ENCODE assay signal across 16 cellular contexts in the genomic region with DNA sequence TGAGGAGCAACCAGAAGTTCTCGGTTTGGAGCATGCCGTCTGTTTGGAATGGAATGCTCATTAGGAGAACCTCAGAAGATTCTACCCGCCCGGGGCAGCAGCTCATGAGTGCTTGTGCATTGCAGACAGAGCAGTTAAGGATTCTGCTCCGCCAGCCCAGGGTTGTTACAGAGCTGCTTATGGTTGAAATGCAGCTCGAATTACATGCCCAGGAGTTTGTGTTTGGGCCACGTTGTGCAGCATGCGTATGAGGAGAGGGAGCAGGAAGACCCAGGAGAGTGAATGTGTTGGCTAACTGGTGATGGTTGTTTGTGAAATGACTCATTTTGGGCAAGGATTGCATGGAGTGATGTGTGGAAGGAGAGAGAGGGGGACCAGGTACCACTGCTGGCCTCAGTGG. TPM values are rescaled to one million over a fixed set of nuclear protein-coding genes. Genes with fewer than 3 reads are reported as not detected.
DNase-seq lines count a peak whose midpoint lies in the region; ATAC-seq and TF ChIP-seq lines count a peak whose summit lies in the region.
"Had no signal": no experiment of that assay in that cellular context is flagged by ENCODE, and none has a peak within 500 bp of the region (broad histone marks: within the 10 kb centered on the region; RNA-seq: fewer than 3 reads in every experiment).

No MANE protein-coding gene starts in this region.

- intact Hi-C loops in MCF 10A (cut with micrococcal nuclease) (no loop called here), breast epithelium (cut with DNase I; ENCODE audit: low total_unique reads) (no loop called here), lower leg skin (cut with DNase I; ENCODE audit: low total_unique reads) (no loop called here)

- no peak overlapping the region for H3K4me2 ChIP-seq in neuronal stem cell (ENCODE audit: insufficient read depth, low read length, poor library complexity, severe bottlenecking)
- H3K4me2 ChIP-seq: BLaER1 had no signal

- no peaks in the 10 kb centered on the region for H3K9me3 ChIP-seq in breast epithelium
- H3K9me3 ChIP-seq in neuronal stem cell (replicated peaks in 1 of 2; ENCODE audit: control insufficient read depth in 2 of 2, insufficient read depth in 1 of 2, low read depth in 1 of 2, low read length in 2 of 2), result no peaks in the 10 kb centered on the region
- H3K9me3 ChIP-seq: BLaER1, Caco-2 had no signal

- no peaks in the 10 kb centered on the region for H3K4me1 Mint-ChIP-seq in MCF 10A (ENCODE audit: insufficient read depth, unreplicated experiment)
- H3K4me1 Mint-ChIP-seq in WTC11, result peaks cover 27% of the 10 kb centered on the region
- H3K4me1 Mint-ChIP-seq in progenitor cell of endocrine pancreas (ENCODE audit: low read depth), result peaks cover 6% of the 10 kb centered on the region
- H3K4me1 Mint-ChIP-seq: CD8-positive, alpha-beta memory T cell had no signal

- BruUV-seq in MCF 10A (replicated peaks; lab: Mats Ljungman, UMichigan), result no TSS peak

- no peak overlapping the region for H2BK12ac ChIP-seq in neuronal stem cell (ENCODE audit: low read length)

- H3K4me3 Mint-ChIP-seq in MCF 10A (ENCODE audit: unreplicated experiment) (no peak overlapping the region), WTC11 (no peak overlapping the region), progenitor cell of endocrine pancreas (ENCODE audit: low read depth) (no peak overlapping the region)
- H3K4me3 Mint-ChIP-seq: CD8-positive, alpha-beta memory T cell had no signal

- H3K4me3 ChIP-seq in breast epithelium (no peak overlapping the region), epithelial cell of esophagus (ENCODE audit: low read length) (no peak overlapping the region), neuronal stem cell (ENCODE audit: low read length in 2 of 2) (no peak overlapping the region), lower leg skin (ENCODE audit: low read depth, poor library complexity, severe bottlenecking) (no peak overlapping the region)
- H3K4me3 ChIP-seq: BLaER1, GM12878 had no signal

- CTCF ChIA-PET in MCF 10A (lab: Yijun Ruan, JAX) (interaction anchor here (0.6 kb wide), 1 partner anchor 374 kb away, joined by 4 read pairs; no protein-coding TSS in a partner anchor), WTC11 (lab: Charles Lee) (interaction anchor here (0.5 to 2.0 kb wide), 6 partner anchors 13 to 154 kb away, joined by 3 to 7 read pairs (median 3); no protein-coding TSS in a partner anchor)

- peak overlapping the region; percentile 35 for H3K18ac ChIP-seq in neuronal stem cell (ENCODE audit: low read length)

- H3K79me1 ChIP-seq in neuronal stem cell (ENCODE audit: low read depth, low read length), result no peaks in the 10 kb centered on the region

- H3K23ac ChIP-seq in neuronal stem cell (ENCODE audit: low read depth, low read length, poor library complexity), result no peak overlapping the region

- no peaks in the 10 kb centered on the region for H3K27me3 ChIP-seq in breast epithelium
- peaks cover 0 to 55% (median 2%) of the 10 kb centered on the region in 3 experiments for H3K27me3 ChIP-seq in neuronal stem cell (ENCODE audit: control insufficient read depth in 3 of 3, insufficient read depth in 3 of 3, low read depth in 1 of 3, low read length in 3 of 3)
- H3K27me3 ChIP-seq: BLaER1 had no signal

- H2BK5ac ChIP-seq in neuronal stem cell (ENCODE audit: low read length), result no peak overlapping the region

- no peaks in the 10 kb centered on the region for H3K4me1 ChIP-seq in breast epithelium
- peaks cover 0 to 8% of the 10 kb centered on the region in 2 donors for H3K4me1 ChIP-seq in neuronal stem cell (ENCODE audit: control insufficient read depth in 2 of 2, insufficient read depth in 1 of 2, low read depth in 1 of 2, low read length in 2 of 2)
- H3K4me1 ChIP-seq: Caco-2 had no signal

- no peak overlapping the region for H2BK120ac ChIP-seq in neuronal stem cell (ENCODE audit: low read depth, low read length)

- no peaks in the 10 kb centered on the region for H3K9me3 Mint-ChIP-seq in MCF 10A (ENCODE audit: unreplicated experiment)
- no peaks in the 10 kb centered on the region for H3K9me3 Mint-ChIP-seq in WTC11
- H3K9me3 Mint-ChIP-seq in progenitor cell of endocrine pancreas (ENCODE audit: low read depth), result no peaks in the 10 kb centered on the region

- POLR2A ChIA-PET in MCF 10A (lab: Yijun Ruan, JAX), result no interaction called here
- POLR2A ChIA-PET in WTC11 (lab: Charles Lee), result no interaction called here

- TF ChIP-seq POLR2A in breast epithelium (IDR thresholded peaks at IDR 0.05), result no peak
- no peak for TF ChIP-seq POLR2A in lower leg skin (IDR thresholded peaks at IDR 0.05)

- H3K14ac ChIP-seq in neuronal stem cell (ENCODE audit: low read length), result no peak overlapping the region

- no peak overlapping the region for H3K4ac ChIP-seq in neuronal stem cell (ENCODE audit: low read length)

- H3K27me3 Mint-ChIP-seq in MCF 10A (ENCODE audit: insufficient read depth, unreplicated experiment) (peaks cover 97% of the 10 kb centered on the region), WTC11 (ENCODE audit: low read depth) (no peaks in the 10 kb centered on the region), progenitor cell of endocrine pancreas (peaks cover 56% of the 10 kb centered on the region)

- ATAC-seq in WTC11, result no peak
- ATAC-seq: GM12878 had no signal

- H3K36me3 Mint-ChIP-seq in MCF 10A (ENCODE audit: insufficient read depth, unreplicated experiment) (no peaks in the 10 kb centered on the region), WTC11 (no peaks in the 10 kb centered on the region), progenitor cell of endocrine pancreas (ENCODE audit: insufficient read depth) (no peaks in the 10 kb centered on the region)
- H3K36me3 Mint-ChIP-seq: CD8-positive, alpha-beta memory T cell had no signal

- no peak overlapping the region for H3K27ac ChIP-seq in breast epithelium
- no peak overlapping the region for H3K27ac ChIP-seq in neuronal stem cell (replicated peaks; ENCODE audit: low read length)
- H3K27ac ChIP-seq: BLaER1 had no signal

- no peak overlapping the region for H2AK5ac ChIP-seq in neuronal stem cell (ENCODE audit: low read depth, low read length)

- no peak overlapping the region for H3K9ac ChIP-seq in neuronal stem cell (ENCODE audit: low read depth, low read length, poor library complexity)
- H3K9ac ChIP-seq: BLaER1 had no signal

- no peak overlapping the region for H2AFZ ChIP-seq in neuronal stem cell (ENCODE audit: low read length)

- no peak overlapping the region for H4K8ac ChIP-seq in neuronal stem cell (ENCODE audit: low read depth, low read length)

- H3K36me3 ChIP-seq in breast epithelium (no peaks in the 10 kb centered on the region), neuronal stem cell (replicated peaks in 1 of 2; ENCODE audit: control insufficient read depth in 2 of 2, insufficient read depth in 2 of 2, low read length in 2 of 2) (no peaks in the 10 kb centered on the region)
- H3K36me3 ChIP-seq: BLaER1 had no signal

- WGBS in neuronal stem cell (ENCODE audit: extremely low coverage in 2 of 2, insufficient read length in 2 of 2, insufficient replicate concordance in 1 of 2), 2 donors, result no CpG with 5 or more reads among the region's 8 CpGs
- WGBS in lower leg skin, 2 donors, result 71% methylated on average over 8 of the region's 8 CpGs

- H2BK15ac ChIP-seq in neuronal stem cell (ENCODE audit: low read length), result no peak overlapping the region

- H3K27ac Mint-ChIP-seq in MCF 10A (ENCODE audit: low read depth, unreplicated experiment), result no peak overlapping the region
- H3K27ac Mint-ChIP-seq in WTC11, result 0 out of 2 replicates have a peak overlapping the region, but pooled peaks have one; percentile 9
- no peak overlapping the region for H3K27ac Mint-ChIP-seq in progenitor cell of endocrine pancreas

- DNase-seq in MCF 10A (ENCODE audit: unreplicated experiment) (peak; percentile 44), breast epithelium (ENCODE audit: low spot score in 2 of 2) (no peak), WTC11 (ENCODE audit: low spot score) (no peak), epithelial cell of esophagus (ENCODE audit: low read depth) (peak; percentile 20), neuronal stem cell (ENCODE audit: low spot score) (no peak), progenitor cell of endocrine pancreas (ENCODE audit: low spot score, unreplicated experiment) (no peak), lower leg skin (ENCODE audit: low spot score in 2 of 2) (no peak)
- DNase-seq in stimulated activated CD4-positive, alpha-beta T cell treated with anti-CD3 and anti-CD28 coated beads, Interleukin-1b, Interleukin-23, amount 100 ng/mL, for 48 hours, result no peak
- DNase-seq: 8988T; AML-193; Caco-2; CD8-positive, alpha-beta memory T cell; DND-41; H7 had no signal

- no peak overlapping the region for H4K91ac ChIP-seq in neuronal stem cell (ENCODE audit: low read depth, low read length, poor library complexity)

- TF ChIP-seq CTCF in MCF 10A (IDR thresholded peaks at IDR 0.05; ENCODE audit: unreplicated experiment) (no peak), breast epithelium (IDR thresholded peaks at IDR 0.05) (no peak), WTC11 (IDR thresholded peaks at IDR 0.05) (no peak), epithelial cell of esophagus (IDR thresholded peaks at IDR 0.05; ENCODE audit: insufficient read depth, low read depth, low read length, missing control alignments) (no peak), progenitor cell of endocrine pancreas (IDR thresholded peaks at IDR 0.05; ENCODE audit: unreplicated experiment) (no peak), lower leg skin (IDR thresholded peaks at IDR 0.05) (no peak)

TF ChIP-seq in WTC11, 78 proteins besides CTCF, POLR2A, EP300 and RAD21:
- TF ChIP-seq ZNF138 (CRISPR knock-in tag; conservative IDR thresholded peaks at IDR 0.05) (no peak), KAT7 (CRISPR knock-in tag; IDR thresholded peaks at IDR 0.05; ENCODE audit: borderline replicate concordance) (no peak)
- TF ChIP-seq, protein P1, sequence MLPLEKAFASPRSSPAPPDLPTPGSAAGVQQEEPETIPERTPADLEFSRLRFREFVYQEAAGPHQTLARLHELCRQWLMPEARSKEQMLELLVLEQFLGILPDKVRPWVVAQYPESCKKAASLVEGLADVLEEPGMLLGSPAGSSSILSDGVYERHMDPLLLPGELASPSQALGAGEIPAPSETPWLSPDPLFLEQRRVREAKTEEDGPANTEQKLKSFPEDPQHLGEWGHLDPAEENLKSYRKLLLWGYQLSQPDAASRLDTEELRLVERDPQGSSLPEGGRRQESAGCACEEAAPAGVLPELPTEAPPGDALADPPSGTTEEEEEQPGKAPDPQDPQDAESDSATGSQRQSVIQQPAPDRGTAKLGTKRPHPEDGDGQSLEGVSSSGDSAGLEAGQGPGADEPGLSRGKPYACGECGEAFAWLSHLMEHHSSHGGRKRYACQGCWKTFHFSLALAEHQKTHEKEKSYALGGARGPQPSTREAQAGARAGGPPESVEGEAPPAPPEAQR (CRISPR knock-in tag; IDR thresholded peaks at IDR 0.05), result no peak

RNA-seq across cellular contexts. Expression of a gene that starts 9.0 kb away (rescaled TPM):
- total RNA-seq in MCF 10A (2022) (not detected in 2 replicates), breast epithelium (10 to 100 TPM in 2 of 3 donors, 1 to 10 TPM in 1; 7.3 to 28.2 (median 18.7) TPM), WTC11 (2021) (18.3 to 20.0 TPM (median 19.3 TPM) in 3 replicates), progenitor cell of endocrine pancreas (0.09 and 0.17 TPM in 2 replicates), lower leg skin (10 to 100 TPM in 1 of 4 donors, 1 to 10 TPM in 3; 3.8 to 10.2 (median 7.6) TPM)
- polyA plus RNA-seq in neuronal stem cell (2013, experiment 1 of 2), result 0.39 TPM
- 0.43 TPM for polyA plus RNA-seq in neuronal stem cell (2013, experiment 2 of 2)
- total RNA-seq: CD8-positive, alpha-beta memory T cell had no signal
- polyA plus RNA-seq: CD8-positive, alpha-beta memory T cell had no signal

Comparison
In these comparisons a context has a peak if more than half of its experiments do, and no peak if none do; other contexts are left out.
1. DNase-seq: peak in MCF 10A (single experiment) and epithelial cell of esophagus (single experiment); none in breast epithelium (0 of 2), WTC11 (single experiment), neuronal stem cell (single experiment), stimulated activated CD4-positive, alpha-beta T cell treated with anti-CD3 and anti-CD28 coated beads, Interleukin-1b, Interleukin-23, amount 100 ng/mL, for 48 hours (single experiment), progenitor cell of endocrine pancreas (single experiment) and lower leg skin (0 of 2).